ENCODE assay signal across 28 cellular contexts in genomic region chr18:34397286-34397896, GRCh38.
"Had no signal": no experiment of that assay in that cellular context is flagged by ENCODE, and none has a peak within 500 bp of the region (broad histone marks: within the 10 kb centered on the region; RNA-seq: fewer than 3 reads in every experiment).

No MANE protein-coding gene starts in this region.

- FAIRE-seq: bronchial epithelial cell, colon, endometrium, small intestine had no signal

- DNase-seq: activated CD4-positive, alpha-beta memory T cell treated with anti-CD3 and anti-CD28 coated beads for 36 hours; activated CD4-positive, alpha-beta T cell treated with anti-CD3 and anti-CD28 coated beads, Interleukin-2, amount 10 ng/mL, durations not matched to agents 24 days and 14 days; activated T-cell treated with anti-CD3 and anti-CD28 coated beads, Interleukin-2, amount 50 U/mL, for 4 hours; effector CD8-positive, alpha-beta T cell; esophagus squamous epithelium; foreskin melanocyte; heart right ventricle; left ventricle myocardium superior; naive thymus-derived CD4-positive, alpha-beta T cell; ovary; retina; sigmoid colon; small intestine; stimulated activated CD4-positive, alpha-beta T cell treated with anti-CD3 and anti-CD28 coated beads, Interleukin-4, amount 100 ng/mL, for 24 hours; T-helper 17 cell; T1000; upper lobe of left lung; WERI-Rb-1 had no signal

- H3K27ac ChIP-seq: epithelial cell of prostate, esophagus squamous epithelium, heart right ventricle, ovary, prostate gland, sigmoid colon, upper lobe of left lung, vagina, WERI-Rb-1 had no signal

- H3K36me3 ChIP-seq: esophagus squamous epithelium, heart right ventricle, ovary, prostate gland, sigmoid colon, upper lobe of left lung, vagina, WERI-Rb-1 had no signal

- H3K9me3 ChIP-seq: esophagus squamous epithelium, heart right ventricle, ovary, prostate gland, sigmoid colon, upper lobe of left lung, vagina had no signal

- ATAC-seq: activated CD4-positive, CD25-positive, alpha-beta regulatory T cell treated with anti-CD3 and anti-CD28 coated beads, Interleukin-2, amount 50 U/mL, for 24 hours; activated naive CD4-positive, alpha-beta T cell treated with anti-CD3 and anti-CD28 coated beads, Interleukin-2, amount 50 U/mL, for 72 hours; activated T-cell treated with anti-CD3 and anti-CD28 coated beads, Interleukin-2, amount 50 U/mL, for 4 hours; activated T-helper 17 cell treated with anti-CD3 and anti-CD28 coated beads, Interleukin-2, amount 50 U/mL, for 72 hours; heart right ventricle; left ventricle myocardium superior; naive thymus-derived CD4-positive, alpha-beta T cell; stimulated activated effector memory CD8-positive, alpha-beta T cell treated with anti-CD3 and anti-CD28 coated beads, Interleukin-12 subunit alpha, Interleukin-12 subunit beta, amount 100 ng/mL, for 72 hours; T-helper 17 cell had no signal

- H3K4me3 ChIP-seq: esophagus squamous epithelium, heart right ventricle, ovary, prostate gland, sigmoid colon, upper lobe of left lung, vagina had no signal

- H3K27me3 ChIP-seq: esophagus squamous epithelium, heart right ventricle, ovary, sigmoid colon, upper lobe of left lung, vagina had no signal

- H3K4me1 ChIP-seq: esophagus squamous epithelium, prostate gland, sigmoid colon, upper lobe of left lung, vagina had no signal
